Comparison of ENCODE assay signal across 8 cellular contexts in genomic region chr4:105707783-105708182, GRCh38. TPM values are rescaled to one million over a fixed set of nuclear protein-coding genes. Genes with fewer than 3 reads are reported as not detected.
A peak's percentile ranks its signal among the peaks of the same experiment; 100 is the strongest.
DNase-seq lines count a peak whose midpoint lies in the region; ATAC-seq and TF ChIP-seq lines count a peak whose summit lies in the region.

No MANE protein-coding gene starts in this region.

- H3K4me1 Mint-ChIP-seq in activated T-cell treated with anti-CD3 and anti-CD28 coated beads, Interleukin-2, amount 50 U/mL, for 4 hours (ENCODE audit: low read depth) = peaks cover 27% of the 10 kb centered on the region

- WGBS in body of pancreas, 2 donors = 13 to 14% methylated on average over 7 of the region's 7 CpGs
- 26 to 27% methylated on average over 7 of the region's 7 CpGs for WGBS in tibial nerve, 2 donors

- H3K4me3 Mint-ChIP-seq in activated T-cell treated with anti-CD3 and anti-CD28 coated beads, Interleukin-2, amount 50 U/mL, for 4 hours = peak overlapping the region; percentile 99

- intact Hi-C loops in body of pancreas (cut with DNase I) = no loop called here
- intact Hi-C loops in lower lobe of right lung (cut with DNase I) = no loop called here

- peak overlapping the region; percentile 70 to 91 for H3K4me3 ChIP-seq in body of pancreas
- H3K4me3 ChIP-seq in lower lobe of right lung = peak overlapping the region; percentile 88
- peak overlapping the region; percentile 81 to 88 (median 84) for H3K4me3 ChIP-seq in tibial nerve

- H3K9me3 ChIP-seq in body of pancreas = no peaks in the 10 kb centered on the region
- H3K9me3 ChIP-seq in lower lobe of right lung = no peaks in the 10 kb centered on the region
- no peaks in the 10 kb centered on the region for H3K9me3 ChIP-seq in tibial nerve

- no peaks in the 10 kb centered on the region for H3K27me3 ChIP-seq in body of pancreas
- no peaks in the 10 kb centered on the region for H3K27me3 ChIP-seq in lower lobe of right lung (ENCODE audit: low read depth)
- no peaks in the 10 kb centered on the region for H3K27me3 ChIP-seq in tibial nerve

- no peak for TF ChIP-seq POLR2A in body of pancreas (IDR thresholded peaks at IDR 0.05)
- no peak for TF ChIP-seq POLR2A in tibial nerve (IDR thresholded peaks at IDR 0.05)

- H3K9me3 Mint-ChIP-seq in activated T-cell treated with anti-CD3 and anti-CD28 coated beads, Interleukin-2, amount 50 U/mL, for 4 hours = no peaks in the 10 kb centered on the region

- no peak for ATAC-seq in activated T-cell treated with anti-CD3 and anti-CD28 coated beads, Interleukin-2, amount 50 U/mL, for 4 hours
- ATAC-seq in body of pancreas = no peak
- peak in 1 of 2 donors; percentile 3 for ATAC-seq in lower lobe of right lung
- no peak for ATAC-seq in GM21529 (IDR thresholded peaks at IDR 0.05; ENCODE audit: unreplicated experiment)
- ATAC-seq in HG02610 (IDR thresholded peaks at IDR 0.05; ENCODE audit: unreplicated experiment) = no peak

- DNase-seq in activated T-cell treated with anti-CD3 and anti-CD28 coated beads, Interleukin-2, amount 50 U/mL, for 4 hours = no peak
- no peak for DNase-seq in activated T-cell treated with anti-CD3 and anti-CD28 coated beads, Interleukin-2, amount 50 U/mL, for 1 hour
- DNase-seq in body of pancreas (no peak), lower lobe of right lung (no peak), tibial nerve (ENCODE audit: low spot score in 2 of 2) (no peak), DMS153 (lab: John Stamatoyannopoulos, UW) (no peak)

- H3K36me3 ChIP-seq in body of pancreas (replicated peaks in 1 of 2; ENCODE audit: insufficient read depth in 1 of 2, low read depth in 2 of 2) (no peaks in the 10 kb centered on the region), lower lobe of right lung (no peaks in the 10 kb centered on the region), tibial nerve (no peaks in the 10 kb centered on the region)

- H3K4me1 ChIP-seq in body of pancreas = peaks cover 33% of the 10 kb centered on the region
- peaks cover 21% of the 10 kb centered on the region for H3K4me1 ChIP-seq in lower lobe of right lung
- H3K4me1 ChIP-seq in tibial nerve = peaks cover 0 to 36% (median 12%) of the 10 kb centered on the region in 4 donors

- H3K36me3 Mint-ChIP-seq in activated T-cell treated with anti-CD3 and anti-CD28 coated beads, Interleukin-2, amount 50 U/mL, for 4 hours (ENCODE audit: insufficient read depth) = no peaks in the 10 kb centered on the region

- TF ChIP-seq CTCF in body of pancreas (IDR thresholded peaks at IDR 0.05) (no peak), lower lobe of right lung (IDR thresholded peaks at IDR 0.05) (no peak), tibial nerve (IDR thresholded peaks at IDR 0.05) (no peak)

- no peak for TF ChIP-seq EP300 in tibial nerve (IDR thresholded peaks at IDR 0.05)

- H3K27me3 Mint-ChIP-seq in activated T-cell treated with anti-CD3 and anti-CD28 coated beads, Interleukin-2, amount 50 U/mL, for 4 hours (ENCODE audit: low read depth) = no peaks in the 10 kb centered on the region

- peak overlapping the region in 3 of 4 donors; percentile 88 to 91 (median 90) for H3K27ac ChIP-seq in body of pancreas
- H3K27ac ChIP-seq in lower lobe of right lung = peak overlapping the region; percentile 90
- H3K27ac ChIP-seq in tibial nerve = peak overlapping the region; percentile 70 to 89 (median 84)

RNA-seq across cellular contexts. Expression of gene INTS12, which starts 0.7 kb away (rescaled TPM):
- 10 to 100 TPM; 24.2 to 26.1 (median 25.2) TPM for total RNA-seq in activated T-cell treated with anti-CD3 and anti-CD28 coated beads, Interleukin-2, amount 50 U/mL, for 4 hours
- total RNA-seq in body of pancreas (10 to 100 TPM in 1 of 2 donors, 1 to 10 TPM in 1; 9.3 to 10.2 TPM), lower lobe of right lung (19.1 TPM), tibial nerve (10 to 100 TPM; 15.7 to 29.5 (median 24.9) TPM)

RNA-seq across cellular contexts. Expression of gene GSTCD, which starts 0.8 kb away (rescaled TPM):
- 10 to 100 TPM; 13.2 to 16.6 (median 14.2) TPM for total RNA-seq in activated T-cell treated with anti-CD3 and anti-CD28 coated beads, Interleukin-2, amount 50 U/mL, for 4 hours
- 1 to 10 TPM; 3.9 to 5.9 TPM for total RNA-seq in body of pancreas
- 6.7 TPM for total RNA-seq in lower lobe of right lung
- total RNA-seq in tibial nerve = 10 to 100 TPM; 11.6 to 23.4 (median 13.7) TPM
